37 cellular contexts compared by ENCODE assay signal in genomic region chr17:63506627-63507026, GRCh38. TPM values are rescaled to one million over a fixed set of nuclear protein-coding genes. Genes with fewer than 3 reads are reported as not detected.
"Had no signal": no experiment of that assay in that cellular context is flagged by ENCODE, and none has a peak within 500 bp of the region (broad histone marks: within the 10 kb centered on the region; RNA-seq: fewer than 3 reads in every experiment).

No MANE protein-coding gene starts in this region.

- ATAC-seq: activated naive CD4-positive, alpha-beta T cell treated with anti-CD3 and anti-CD28 coated beads, Interleukin-2, amount 50 U/mL, for 72 hours; activated naive CD8-positive, alpha-beta T cell treated with anti-CD3 and anti-CD28 coated beads, Interleukin-2, amount 50 U/mL, for 24 hours; activated T-cell treated with anti-CD3 and anti-CD28 coated beads, Interleukin-2, amount 50 U/mL, for 4 hours; activated T-cell treated with anti-CD3 and anti-CD28 coated beads, Interleukin-2, amount 50 U/mL, for 72 hours; activated T-helper 17 cell treated with anti-CD3 and anti-CD28 coated beads, Interleukin-2, amount 50 U/mL, for 72 hours; body of pancreas had no signal

- H3K9me3 ChIP-seq: adrenal gland, ascending aorta, body of pancreas, breast epithelium had no signal

- H3K27ac ChIP-seq: adrenal gland, ascending aorta, body of pancreas, brain microvascular endothelial cell, breast epithelium, cardiac muscle cell had no signal

- FAIRE-seq: astrocyte had no signal

- H3K4me3 ChIP-seq: adrenal gland, ascending aorta, body of pancreas, breast epithelium, cardiac muscle cell had no signal

- H3K27me3 ChIP-seq: adrenal gland, ascending aorta, body of pancreas, brain microvascular endothelial cell, breast epithelium had no signal

- H3K4me1 ChIP-seq: adrenal gland, ascending aorta, body of pancreas, breast epithelium had no signal

- H3K36me3 ChIP-seq: adrenal gland, ascending aorta, brain microvascular endothelial cell, breast epithelium, cardiac muscle cell had no signal

- DNase-seq: activated effector memory CD4-positive, alpha-beta T cell treated with anti-CD3 and anti-CD28 coated beads, Interleukin-2, amount 50 U/mL, for 16 hours; activated effector memory CD4-positive, alpha-beta T cell treated with Interleukin-2 at 50 U/mL for 16 hours; activated gamma-delta T cell; activated gamma-delta T cell treated with Interleukin-2 at 50 U/mL for 16 hours; activated naive CD4-positive, alpha-beta T cell; activated naive CD4-positive, alpha-beta T cell treated with anti-CD3 and anti-CD28 coated beads for 36 hours; activated naive CD4-positive, alpha-beta T cell treated with anti-CD3 and anti-CD28 coated beads, Interleukin-2, amount 10 ng/mL, durations not matched to agents 7 days and 5 days; activated naive CD4-positive, alpha-beta T cell treated with anti-CD3 and anti-CD28 coated beads, Interleukin-2, amount 50 U/mL, for 16 hours; activated naive CD4-positive, alpha-beta T cell treated with Interleukin-2 at 50 U/mL for 16 hours; activated naive CD8-positive, alpha-beta T cell treated with anti-CD3 and anti-CD28 coated beads for 36 hours; activated naive CD8-positive, alpha-beta T cell treated with anti-CD3 and anti-CD28 coated beads, Interleukin-2, amount 10 ng/mL, durations not matched to agents 7 days and 5 days; activated naive CD8-positive, alpha-beta T cell treated with anti-CD3 and anti-CD28 coated beads, Interleukin-2, amount 50 U/mL, for 24 hours; activated T-cell treated with anti-CD3 and anti-CD28 coated beads, Interleukin-2, amount 50 U/mL, for 1 hour; activated T-cell treated with anti-CD3 and anti-CD28 coated beads, Interleukin-2, amount 50 U/mL, for 24 hours; activated T-cell treated with anti-CD3 and anti-CD28 coated beads, Interleukin-2, amount 50 U/mL, for 4 hours; activated T-cell treated with anti-CD3 and anti-CD28 coated beads, Interleukin-2, amount 50 U/mL, for 48 hours; activated T-cell treated with anti-CD3 and anti-CD28 coated beads, Interleukin-2, amount 50 U/mL, for 72 hours; adrenal gland; amniotic stem cell; amygdala; anterior cingulate cortex; aorta; body of pancreas; brain microvascular endothelial cell; caudate nucleus; central memory CD4-positive, alpha-beta T cell; cerebellar nuclear complex had no signal

RNA-seq across cellular contexts. Expression of gene KCNH6, which starts 16.5 kb away (rescaled TPM):
- total RNA-seq: activated naive CD4-positive, alpha-beta T cell treated with anti-CD3 and anti-CD28 coated beads for 36 hours; activated naive CD8-positive, alpha-beta T cell treated with anti-CD3 and anti-CD28 coated beads for 36 hours; activated naive CD8-positive, alpha-beta T cell treated with anti-CD3 and anti-CD28 coated beads, Interleukin-2, amount 10 ng/mL, durations not matched to agents 7 days and 5 days; activated T-cell treated with anti-CD3 and anti-CD28 coated beads, Interleukin-2, amount 50 U/mL, for 4 hours; activated T-cell treated with anti-CD3 and anti-CD28 coated beads, Interleukin-2, amount 50 U/mL, for 72 hours; activated T-helper 1 cell treated with anti-CD3 and anti-CD28 coated beads, Interleukin-12 subunit alpha, Interleukin-12 subunit beta, Interleukin-2, Interleukin-4 antibody, amounts not matched to agents 30 ng/mL and 10 ng/mL and 1 ng/mL, durations not matched to agents 14 hours and 24 hours and 36 hours; activated T-helper 2 cell treated with anti-CD3 and anti-CD28 coated beads, Interferon-gamma antibody, Interleukin-2, Interleukin-4, amounts not matched to agents 10 μg/mL and 5 μg/mL and 100 μg/mL, durations not matched to agents 14 hours and 24 hours and 36 hours; aorta; ascending aorta; astrocyte; breast epithelium; cardiac septum; chondrocyte had no signal
- polyA plus RNA-seq: aorta had no signal

RNA-seq across cellular contexts. Expression of gene ACE, which starts 29.8 kb away (rescaled TPM):
- total RNA-seq: activated naive CD8-positive, alpha-beta T cell treated with anti-CD3 and anti-CD28 coated beads for 36 hours; activated T-helper 2 cell treated with anti-CD3 and anti-CD28 coated beads, Interferon-gamma antibody, Interleukin-2, Interleukin-4, amounts not matched to agents 10 μg/mL and 5 μg/mL and 100 μg/mL, durations not matched to agents 14 hours and 24 hours and 36 hours had no signal
